8 cellular contexts compared by ENCODE assay signal in genomic region chr9:114385412-114386181, GRCh38. TPM values are rescaled to one million over a fixed set of nuclear protein-coding genes. Genes with fewer than 3 reads are reported as not detected.
DNase-seq lines count a peak whose midpoint lies in the region; ATAC-seq lines count a peak whose summit lies in the region.

No MANE protein-coding gene starts in this region.

- DNase-seq in A172 (ENCODE audit: low spot score) (peak; percentile 89), GM19238 (ENCODE audit: insufficient read length, low spot score) (peak; percentile 60), T-helper 17 cell (peak; percentile 64 to 81 (median 76)), amniotic stem cell (lab: John Stamatoyannopoulos, UW) (peak; percentile 90), immature natural killer cell (peak; percentile 96 to 98 (median 98)), cerebellum (ENCODE audit: low spot score) (no peak)
- peak; percentile 92 for DNase-seq in stimulated activated CD4-positive, alpha-beta T cell treated with anti-CD3 and anti-CD28 coated beads, Interleukin-15, amount 100 ng/mL, for 24 hours

- peaks cover 0 to 5% (median 0%) of the 10 kb centered on the region in 6 donors for H3K9me3 Mint-ChIP-seq in immature natural killer cell

- H3K9me3 ChIP-seq in T-helper 17 cell (ENCODE audit: control insufficient read depth, low read length, poor library complexity, severe bottlenecking) = no peaks in the 10 kb centered on the region

- H3K27me3 Mint-ChIP-seq in T-helper 17 cell (no peaks in the 10 kb centered on the region), immature natural killer cell (ENCODE audit: low read depth in 3 of 3) (peaks cover 43 to 77% (median 75%) of the 10 kb centered on the region in 3 donors)

- peaks cover 25% of the 10 kb centered on the region for H3K36me3 Mint-ChIP-seq in T-helper 17 cell (ENCODE audit: low read depth)
- peaks cover 14 to 49% (median 26%) of the 10 kb centered on the region in 3 donors for H3K36me3 Mint-ChIP-seq in immature natural killer cell

- H3K27ac Mint-ChIP-seq in T-helper 17 cell (peak overlapping the region; percentile 99), immature natural killer cell (peak overlapping the region; percentile 90 to 100 (median 99))

- H3K4me3 Mint-ChIP-seq in T-helper 17 cell (peak overlapping the region; percentile 100), immature natural killer cell (peak overlapping the region; percentile 92 to 97 (median 97))

- ATAC-seq in HG03442 (IDR thresholded peaks at IDR 0.05; ENCODE audit: unreplicated experiment) (peak; percentile 81), T-helper 17 cell (peak; percentile 84)

- peaks cover 77% of the 10 kb centered on the region for H3K4me1 Mint-ChIP-seq in T-helper 17 cell
- peaks cover 84 to 86% of the 10 kb centered on the region in 2 donors for H3K4me1 Mint-ChIP-seq in immature natural killer cell

RNA-seq across cellular contexts. Expression of gene AKNA, which starts 2.2 kb away (rescaled TPM):
- 3.1 and 3.5 TPM in 2 replicates for total RNA-seq in A172 (2014; rRNA removed; shearing (Covaris generic))
- 100 to 1,000 TPM; 263 to 323 TPM for total RNA-seq in T-helper 17 cell
- polyA plus RNA-seq in immature natural killer cell = 10 to 100 TPM in 2 of 3 donors, 1 to 10 TPM in 1; 4.0 to 56.3 (median 13.8) TPM
- 10.6 TPM for total RNA-seq in cerebellum

RNA-seq across cellular contexts. Expression of gene ORM2, which starts 55.9 kb away (rescaled TPM):
- not detected in 2 replicates for total RNA-seq in A172 (2014; rRNA removed; shearing (Covaris generic))
- total RNA-seq in T-helper 17 cell (not detected), cerebellum (not detected)
- polyA plus RNA-seq in immature natural killer cell = not detected

Comparison
In these comparisons a context has a peak if more than half of its experiments do, and no peak if none do; other contexts are left out.
1. RNA of gene AKNA, which starts 2.2 kb away (total RNA-seq): 263 to 323 TPM in T-helper 17 cell; 10.6 TPM in cerebellum (single experiment) and 3.1 to 3.5 TPM in A172; every median in the first group is over 10 times any median in the second.